Comparison of ENCODE assay signal across 15 cellular contexts in genomic region chr6:109079981-109080380, GRCh38. TPM values are rescaled to one million over a fixed set of nuclear protein-coding genes. Genes with fewer than 3 reads are reported as not detected.
DNase-seq lines count a peak whose midpoint lies in the region; TF ChIP-seq lines count a peak whose summit lies in the region.
"Had no signal": no experiment of that assay in that cellular context is flagged by ENCODE, and none has a peak within 500 bp of the region (broad histone marks: within the 10 kb centered on the region; RNA-seq: fewer than 3 reads in every experiment).

No MANE protein-coding gene starts in this region.

- DNase-seq in NCI-H2227 (lab: John Stamatoyannopoulos, UW; ENCODE audit: unreplicated experiment) (peak; percentile 6), cerebellar cortex (ENCODE audit: low spot score) (peak; percentile 27), left kidney (ENCODE audit: low read depth, low spot score) (peak; percentile 28), smooth muscle cell (lab: John Stamatoyannopoulos, UW; ENCODE audit: unreplicated experiment) (no peak), NCI-H2171 (lab: John Stamatoyannopoulos, UW) (no peak), MM.1S (no peak), LoVo (ENCODE audit: low spot score) (no peak)
- DNase-seq in activated CD4-positive, alpha-beta T cell treated with anti-CD3 and anti-CD28 coated beads, Interleukin-2, amount 10 ng/mL, durations not matched to agents 7 days and 5 days: no peak
- DNase-seq: activated CD8-positive, alpha-beta memory T cell treated with anti-CD3 and anti-CD28 coated beads, Interleukin-2, amount 50 U/mL, for 48 hours; activated naive CD8-positive, alpha-beta T cell treated with anti-CD3 and anti-CD28 coated beads, Interleukin-2, amount 10 ng/mL, durations not matched to agents 7 days and 5 days; glutamatergic neuron; lower lobe of right lung; NCI-H1105 treated with DMSO at 0.1 percent for 48 hours; NCI-H526 had no signal

- no peaks in the 10 kb centered on the region for H3K9me3 Mint-ChIP-seq in activated CD4-positive, alpha-beta T cell treated with anti-CD3 and anti-CD28 coated beads, Interleukin-2, amount 10 ng/mL, durations not matched to agents 7 days and 5 days
- H3K9me3 Mint-ChIP-seq: activated naive CD8-positive, alpha-beta T cell treated with anti-CD3 and anti-CD28 coated beads, Interleukin-2, amount 10 ng/mL, durations not matched to agents 7 days and 5 days; stimulated activated effector memory CD8-positive, alpha-beta T cell treated with anti-CD3 and anti-CD28 coated beads, Interleukin-12 subunit alpha, Interleukin-12 subunit beta, amount 100 ng/mL, for 72 hours had no signal

- no peak overlapping the region for H3K27ac ChIP-seq in smooth muscle cell (ENCODE audit: low read depth)
- no peak overlapping the region for H3K27ac ChIP-seq in MM.1S (ENCODE audit: low read length)
- H3K27ac ChIP-seq: lower lobe of right lung had no signal

- H3K27me3 ChIP-seq in smooth muscle cell (ENCODE audit: low read depth) (no peaks in the 10 kb centered on the region), MM.1S (replicated peaks; ENCODE audit: insufficient read depth, low read length) (no peaks in the 10 kb centered on the region)

- H3K4me3 Mint-ChIP-seq in activated CD4-positive, alpha-beta T cell treated with anti-CD3 and anti-CD28 coated beads, Interleukin-2, amount 10 ng/mL, durations not matched to agents 7 days and 5 days: no peak overlapping the region
- H3K4me3 Mint-ChIP-seq: activated naive CD8-positive, alpha-beta T cell treated with anti-CD3 and anti-CD28 coated beads, Interleukin-2, amount 10 ng/mL, durations not matched to agents 7 days and 5 days; stimulated activated effector memory CD8-positive, alpha-beta T cell treated with anti-CD3 and anti-CD28 coated beads, Interleukin-12 subunit alpha, Interleukin-12 subunit beta, amount 100 ng/mL, for 72 hours had no signal

- H3K4me1 Mint-ChIP-seq in activated CD4-positive, alpha-beta T cell treated with anti-CD3 and anti-CD28 coated beads, Interleukin-2, amount 10 ng/mL, durations not matched to agents 7 days and 5 days: peaks cover 3% of the 10 kb centered on the region
- H3K4me1 Mint-ChIP-seq: activated naive CD8-positive, alpha-beta T cell treated with anti-CD3 and anti-CD28 coated beads, Interleukin-2, amount 10 ng/mL, durations not matched to agents 7 days and 5 days had no signal

- POLR2A ChIA-PET in activated CD4-positive, alpha-beta T cell treated with anti-CD3 and anti-CD28 coated beads, Interleukin-2, amount 10 ng/mL, durations not matched to agents 7 days and 5 days (lab: Charles Lee): no interaction called here

- H3K79me2 ChIP-seq in smooth muscle cell (ENCODE audit: low read depth): peaks cover 14% of the 10 kb centered on the region
- H3K79me2 ChIP-seq in MM.1S (ENCODE audit: low read length): peaks cover 92% of the 10 kb centered on the region

- CTCF ChIA-PET in activated CD4-positive, alpha-beta T cell treated with anti-CD3 and anti-CD28 coated beads, Interleukin-2, amount 10 ng/mL, durations not matched to agents 7 days and 5 days (lab: Charles Lee): interaction anchor here (0.6 to 1.0 kb wide), 3 partner anchors 23 to 371 kb away, joined by 3 to 5 read pairs (median 3); no protein-coding TSS in a partner anchor

- no peak overlapping the region for H3K4me3 ChIP-seq in smooth muscle cell
- no peak overlapping the region for H3K4me3 ChIP-seq in MM.1S (ENCODE audit: low read length)
- H3K4me3 ChIP-seq: lower lobe of right lung had no signal

- no peak overlapping the region for H2AFZ ChIP-seq in smooth muscle cell (ENCODE audit: low read depth)
- no peak overlapping the region for H2AFZ ChIP-seq in MM.1S (ENCODE audit: low read length)

- no peaks in the 10 kb centered on the region for H3K9me2 ChIP-seq in MM.1S (replicated peaks; ENCODE audit: insufficient read depth, low read length)

- TF ChIP-seq CTCF in smooth muscle cell (IDR thresholded peaks at IDR 0.05; ENCODE audit: borderline replicate concordance, insufficient read depth, poor library complexity, severe bottlenecking) (no peak), MM.1S (IDR thresholded peaks at IDR 0.05; ENCODE audit: low read length) (no peak)

- no peaks in the 10 kb centered on the region for H3K4me1 ChIP-seq in smooth muscle cell (ENCODE audit: low read depth)
- H3K4me1 ChIP-seq in MM.1S (ENCODE audit: low read length): peaks cover 29% of the 10 kb centered on the region

- H3K36me3 ChIP-seq in smooth muscle cell (ENCODE audit: low read depth) (no peaks in the 10 kb centered on the region), MM.1S (replicated peaks; ENCODE audit: insufficient read depth, low read length) (no peaks in the 10 kb centered on the region)
- H3K36me3 ChIP-seq: lower lobe of right lung had no signal

- WGBS in smooth muscle cell (ENCODE audit: low lambda C conversion rate): 39% methylated on average over 4 of the region's 4 CpGs

- H3K4me2 ChIP-seq in smooth muscle cell: peak overlapping the region; percentile 8
- no peak overlapping the region for H3K4me2 ChIP-seq in MM.1S (ENCODE audit: low read depth, low read length)

- H3K27ac Mint-ChIP-seq in activated CD4-positive, alpha-beta T cell treated with anti-CD3 and anti-CD28 coated beads, Interleukin-2, amount 10 ng/mL, durations not matched to agents 7 days and 5 days: no peak overlapping the region
- H3K27ac Mint-ChIP-seq: activated naive CD8-positive, alpha-beta T cell treated with anti-CD3 and anti-CD28 coated beads, Interleukin-2, amount 10 ng/mL, durations not matched to agents 7 days and 5 days; stimulated activated effector memory CD8-positive, alpha-beta T cell treated with anti-CD3 and anti-CD28 coated beads, Interleukin-12 subunit alpha, Interleukin-12 subunit beta, amount 100 ng/mL, for 72 hours had no signal

- H3F3A ChIP-seq in smooth muscle cell (ENCODE audit: low read depth) (no peaks in the 10 kb centered on the region), MM.1S (ENCODE audit: insufficient read depth, low read length) (peaks cover 8% of the 10 kb centered on the region)

- no peaks in the 10 kb centered on the region for H3K36me3 Mint-ChIP-seq in activated CD4-positive, alpha-beta T cell treated with anti-CD3 and anti-CD28 coated beads, Interleukin-2, amount 10 ng/mL, durations not matched to agents 7 days and 5 days (ENCODE audit: low read depth)
- H3K36me3 Mint-ChIP-seq: activated naive CD8-positive, alpha-beta T cell treated with anti-CD3 and anti-CD28 coated beads, Interleukin-2, amount 10 ng/mL, durations not matched to agents 7 days and 5 days; stimulated activated effector memory CD8-positive, alpha-beta T cell treated with anti-CD3 and anti-CD28 coated beads, Interleukin-12 subunit alpha, Interleukin-12 subunit beta, amount 100 ng/mL, for 72 hours had no signal

- H4K20me1 ChIP-seq in smooth muscle cell (ENCODE audit: low read depth) (peaks cover 4% of the 10 kb centered on the region), MM.1S (ENCODE audit: insufficient read depth, low read length) (no peaks in the 10 kb centered on the region)

- H3K9ac ChIP-seq in smooth muscle cell (ENCODE audit: low read depth) (no peak overlapping the region), MM.1S (ENCODE audit: low read length) (no peak overlapping the region)

- H3K9me3 ChIP-seq in smooth muscle cell (replicated peaks; ENCODE audit: low read depth): no peaks in the 10 kb centered on the region
- H3K9me3 ChIP-seq in MM.1S (replicated peaks; ENCODE audit: insufficient read depth, low read length): no peaks in the 10 kb centered on the region
- H3K9me3 ChIP-seq: lower lobe of right lung had no signal

- peaks cover 4% of the 10 kb centered on the region for H3K27me3 Mint-ChIP-seq in activated CD4-positive, alpha-beta T cell treated with anti-CD3 and anti-CD28 coated beads, Interleukin-2, amount 10 ng/mL, durations not matched to agents 7 days and 5 days
- H3K27me3 Mint-ChIP-seq: activated naive CD8-positive, alpha-beta T cell treated with anti-CD3 and anti-CD28 coated beads, Interleukin-2, amount 10 ng/mL, durations not matched to agents 7 days and 5 days had no signal

RNA-seq across cellular contexts. Expression of gene SESN1, which starts 14.7 kb away (rescaled TPM):
- 38.7 and 50.9 TPM in 2 replicates for total RNA-seq in smooth muscle cell
- polyA plus RNA-seq in smooth muscle cell: 23.6 and 24.1 TPM in 2 replicates
- 10 to 100 TPM; 19.9 to 21.6 TPM for total RNA-seq in activated CD4-positive, alpha-beta T cell treated with anti-CD3 and anti-CD28 coated beads, Interleukin-2, amount 10 ng/mL, durations not matched to agents 7 days and 5 days

RNA-seq across cellular contexts. Expression of gene CEP57L1, which starts 15.3 kb away (rescaled TPM):
- total RNA-seq in smooth muscle cell: 35.7 and 36.8 TPM in 2 replicates
- 24.0 and 24.7 TPM in 2 replicates for polyA plus RNA-seq in smooth muscle cell
- 10 to 100 TPM; 17.1 to 22.5 TPM for total RNA-seq in activated CD4-positive, alpha-beta T cell treated with anti-CD3 and anti-CD28 coated beads, Interleukin-2, amount 10 ng/mL, durations not matched to agents 7 days and 5 days

Comparison
In these comparisons a context has a peak if more than half of its experiments do, and no peak if none do; other contexts are left out.
1. DNase-seq: peak in NCI-H2227 (single experiment), cerebellar cortex (single experiment) and left kidney (single experiment); none in smooth muscle cell (single experiment), NCI-H2171 (single experiment), MM.1S (single experiment), activated CD4-positive, alpha-beta T cell treated with anti-CD3 and anti-CD28 coated beads, Interleukin-2, amount 10 ng/mL, durations not matched to agents 7 days and 5 days (single experiment) and LoVo (single experiment).